ENCODE assay signal across 19 cellular contexts in genomic region chr9:83969602-83970001, GRCh38. TPM values are rescaled to one million over a fixed set of nuclear protein-coding genes. Genes with fewer than 3 reads are reported as not detected.
A peak's percentile ranks its signal among the peaks of the same experiment; 100 is the strongest.
DNase-seq lines count a peak whose midpoint lies in the region; ATAC-seq, FAIRE-seq and TF ChIP-seq lines count a peak whose summit lies in the region.
"Had no signal": no experiment of that assay in that cellular context is flagged by ENCODE, and none has a peak within 500 bp of the region (broad histone marks: within the 10 kb centered on the region; RNA-seq: fewer than 3 reads in every experiment).

No MANE protein-coding gene starts in this region.

- H3K27me3 Mint-ChIP-seq in activated naive CD4-positive, alpha-beta T cell treated with anti-CD3 and anti-CD28 coated beads, Interleukin-2, amount 10 ng/mL, durations not matched to agents 7 days and 5 days: no peaks in the 10 kb centered on the region
- no peaks in the 10 kb centered on the region for H3K27me3 Mint-ChIP-seq in T-helper 17 cell
- peaks cover 3% of the 10 kb centered on the region for H3K27me3 Mint-ChIP-seq in neural progenitor cell (ENCODE audit: insufficient read depth, low read depth)
- H3K27me3 Mint-ChIP-seq: CD8-positive, alpha-beta memory T cell had no signal

- peaks cover 100% of the 10 kb centered on the region for H3F3A ChIP-seq in neural progenitor cell (ENCODE audit: low read depth)

- no peak overlapping the region for H3K4me3 Mint-ChIP-seq in activated naive CD4-positive, alpha-beta T cell treated with anti-CD3 and anti-CD28 coated beads, Interleukin-2, amount 10 ng/mL, durations not matched to agents 7 days and 5 days
- no peak overlapping the region for H3K4me3 Mint-ChIP-seq in T-helper 17 cell
- no peak overlapping the region for H3K4me3 Mint-ChIP-seq in neural progenitor cell
- H3K4me3 Mint-ChIP-seq: CD8-positive, alpha-beta memory T cell had no signal

- CTCF ChIA-PET in activated naive CD4-positive, alpha-beta T cell treated with anti-CD3 and anti-CD28 coated beads, Interleukin-2, amount 10 ng/mL, durations not matched to agents 7 days and 5 days (lab: Charles Lee): interaction anchor here (0.8 to 1.9 kb wide), 3 partner anchors 9 to 292 kb away, joined by 3 to 5 read pairs (median 3); no protein-coding TSS in a partner anchor

- H3K36me3 ChIP-seq in neural progenitor cell: peaks cover 71% of the 10 kb centered on the region

- TF ChIP-seq POLR2A in GM12891 (IDR thresholded peaks at IDR 0.05; ENCODE audit: low read depth, low read length): no peak

- peak overlapping the region; percentile 8 for H3K27ac Mint-ChIP-seq in activated naive CD4-positive, alpha-beta T cell treated with anti-CD3 and anti-CD28 coated beads, Interleukin-2, amount 10 ng/mL, durations not matched to agents 7 days and 5 days
- H3K27ac Mint-ChIP-seq in T-helper 17 cell (peak overlapping the region; percentile 34), neural progenitor cell (no peak overlapping the region)

- H3K4me3 ChIP-seq in neural progenitor cell: no peak overlapping the region
- H3K4me3 ChIP-seq: A549; BLaER1 treated with 17β-estradiol and CSF1 and Interleukin-3, amounts not matched to agents 10 nM and 100 nM; PC-9; SJCRH30 had no signal

- FAIRE-seq in GM12891 (lab: Jason Lieb, UNC): peak; percentile 48
- FAIRE-seq: A549 had no signal

- H2AFZ ChIP-seq in neural progenitor cell (replicated peaks): no peak overlapping the region
- H2AFZ ChIP-seq: PC-9 had no signal

- peak overlapping the region; percentile 8 for H3K27ac ChIP-seq in neural progenitor cell
- H3K27ac ChIP-seq: A549; BLaER1 treated with 17β-estradiol and CSF1 and Interleukin-3, amounts not matched to agents 10 nM and 100 nM; PC-9; SJCRH30 had no signal

- DNase-seq in activated naive CD4-positive, alpha-beta T cell treated with anti-CD3 and anti-CD28 coated beads, Interleukin-2, amount 10 ng/mL, durations not matched to agents 7 days and 5 days: no peak
- no peak for DNase-seq in activated naive CD4-positive, alpha-beta T cell (lab: John Stamatoyannopoulos, UW)
- no peak for DNase-seq in GM12891 (ENCODE audit: insufficient read length, low spot score)
- no peak for DNase-seq in T-helper 17 cell
- DNase-seq in neural progenitor cell (ENCODE audit: low spot score): no peak
- DNase-seq in NCI-H146 (lab: John Stamatoyannopoulos, UW): no peak
- DNase-seq in NCI-H2029 (lab: John Stamatoyannopoulos, UW): no peak
- DNase-seq: CD8-positive, alpha-beta memory T cell; DMS79; H7; IMR-90; NCI-H1417 treated with DMSO at 0.1 percent for 48 hours; NCI-H1930; NCI-H345; NCI-H526; PC-9; SJCRH30 had no signal

- H3K79me2 ChIP-seq in neural progenitor cell (ENCODE audit: low read depth): peaks cover 63% of the 10 kb centered on the region

- H4K20me1 ChIP-seq in neural progenitor cell (ENCODE audit: low read depth): peaks cover 94% of the 10 kb centered on the region

- H3K9ac ChIP-seq in neural progenitor cell: no peak overlapping the region
- H3K9ac ChIP-seq: BLaER1 treated with 17β-estradiol and CSF1 and Interleukin-3, amounts not matched to agents 10 nM and 100 nM had no signal

- TF ChIP-seq CTCF in neural progenitor cell (IDR thresholded peaks at IDR 0.05): no peak

- H3K4me2 ChIP-seq in neural progenitor cell: no peak overlapping the region
- H3K4me2 ChIP-seq: A549; BLaER1 treated with 17β-estradiol and CSF1 and Interleukin-3, amounts not matched to agents 10 nM and 100 nM; PC-9 had no signal

- no peaks in the 10 kb centered on the region for H3K9me3 Mint-ChIP-seq in activated naive CD4-positive, alpha-beta T cell treated with anti-CD3 and anti-CD28 coated beads, Interleukin-2, amount 10 ng/mL, durations not matched to agents 7 days and 5 days
- H3K9me3 Mint-ChIP-seq in neural progenitor cell: no peaks in the 10 kb centered on the region
- H3K9me3 Mint-ChIP-seq: CD8-positive, alpha-beta memory T cell had no signal

- H3K4me1 ChIP-seq in neural progenitor cell: no peaks in the 10 kb centered on the region
- H3K4me1 ChIP-seq: SJCRH30 had no signal

- ATAC-seq in T-helper 17 cell: no peak
- ATAC-seq: A549 had no signal

- H3K9me3 ChIP-seq in T-helper 17 cell (ENCODE audit: control insufficient read depth, low read length, poor library complexity, severe bottlenecking) (no peaks in the 10 kb centered on the region), neural progenitor cell (ENCODE audit: low read depth) (no peaks in the 10 kb centered on the region)
- H3K9me3 ChIP-seq: A549; BLaER1 treated with 17β-estradiol and CSF1 and Interleukin-3, amounts not matched to agents 10 nM and 100 nM; SJCRH30 had no signal

- H3K27me3 ChIP-seq in neural progenitor cell: no peaks in the 10 kb centered on the region
- H3K27me3 ChIP-seq: BLaER1 treated with 17β-estradiol and CSF1 and Interleukin-3, amounts not matched to agents 10 nM and 100 nM; SJCRH30 had no signal

- peaks cover 23% of the 10 kb centered on the region for H3K4me1 Mint-ChIP-seq in activated naive CD4-positive, alpha-beta T cell treated with anti-CD3 and anti-CD28 coated beads, Interleukin-2, amount 10 ng/mL, durations not matched to agents 7 days and 5 days
- H3K4me1 Mint-ChIP-seq in T-helper 17 cell (peaks cover 31% of the 10 kb centered on the region), neural progenitor cell (no peaks in the 10 kb centered on the region)

- peaks cover 76% of the 10 kb centered on the region for H3K36me3 Mint-ChIP-seq in activated naive CD4-positive, alpha-beta T cell treated with anti-CD3 and anti-CD28 coated beads, Interleukin-2, amount 10 ng/mL, durations not matched to agents 7 days and 5 days
- peaks cover 16% of the 10 kb centered on the region for H3K36me3 Mint-ChIP-seq in T-helper 17 cell (ENCODE audit: low read depth)
- peaks cover 54% of the 10 kb centered on the region for H3K36me3 Mint-ChIP-seq in neural progenitor cell

TF ChIP-seq in GM12891, 5 proteins besides CTCF, POLR2A, EP300 and RAD21:
- no peak for TF ChIP-seq TAF1 (IDR thresholded peaks at IDR 0.05; ENCODE audit: low read depth, low read length)
- TF ChIP-seq POLR2AphosphoS5 (IDR thresholded peaks at IDR 0.05; ENCODE audit: low read depth, low read length): no peak
- TF ChIP-seq POU2F2 (IDR thresholded peaks at IDR 0.05; ENCODE audit: low read depth, low read length): no peak
- TF ChIP-seq SPI1 (IDR thresholded peaks at IDR 0.05; ENCODE audit: low read depth, low read length): no peak
- no peak for TF ChIP-seq PAX5 (IDR thresholded peaks at IDR 0.05; ENCODE audit: insufficient read depth, low read length, severe bottlenecking)

RNA-seq across cellular contexts. Expression of gene HNRNPK, which starts 10.4 kb away (rescaled TPM):
- polyA plus RNA-seq in GM12891 (2012; ENCODE audit: low read depth, missing spikeins): 467 TPM
- total RNA-seq in T-helper 17 cell (100 to 1,000 TPM; 612 to 613 TPM), neural progenitor cell (ENCODE audit: low replicate concordance) (1,112 and 1,406 TPM in 2 replicates)

RNA-seq across cellular contexts. Expression of gene RMI1, which starts 11.0 kb away (rescaled TPM):
- polyA plus RNA-seq in GM12891 (2012; ENCODE audit: low read depth, missing spikeins): 4.0 TPM
- total RNA-seq in T-helper 17 cell (1 to 10 TPM in 1 of 2 donors, under 1 TPM in 1; 0.89 to 2.7 TPM), neural progenitor cell (ENCODE audit: low replicate concordance) (22.9 and 35.7 TPM in 2 replicates)

RNA-seq across cellular contexts. Expression of gene KIF27, which starts 48.4 kb away (rescaled TPM):
- 0.86 TPM for polyA plus RNA-seq in GM12891 (2012; ENCODE audit: low read depth, missing spikeins)
- total RNA-seq in T-helper 17 cell (1 to 10 TPM; 4.9 to 7.2 TPM), neural progenitor cell (ENCODE audit: low replicate concordance) (13.0 and 16.4 TPM in 2 replicates)
